In genomic region chr18:26536664-26537063, GRCh38 we compare ENCODE assay signal across 21 cellular contexts.
"Had no signal": no experiment of that assay in that cellular context is flagged by ENCODE, and none has a peak within 500 bp of the region (broad histone marks: within the 10 kb centered on the region; RNA-seq: fewer than 3 reads in every experiment).

No MANE protein-coding gene starts in this region.

- H3K4me1 Mint-ChIP-seq: activated CD4-positive, alpha-beta memory T cell treated with anti-CD3 and anti-CD28 coated beads, Interleukin-2, amount 10 ng/mL, durations not matched to agents 7 days and 5 days had no signal

- H3K4me3 ChIP-seq: esophagus muscularis mucosa, heart right ventricle, spleen, thoracic aorta, upper lobe of right lung had no signal

- H3K36me3 ChIP-seq: esophagus muscularis mucosa, heart right ventricle, neutrophil, spleen, thoracic aorta, upper lobe of right lung had no signal

- H3K4me1 ChIP-seq: spleen, upper lobe of right lung had no signal

- H3K27me3 ChIP-seq: esophagus muscularis mucosa, heart right ventricle, neutrophil, spleen, upper lobe of right lung had no signal

- ATAC-seq: heart right ventricle; left cardiac atrium; natural killer cell; stimulated activated naive B cell treated with anti-CD40 and anti-IgM and Interleukin-4, amounts not matched to agents 10 μg/mL and 1 μg/mL and 100 μg/mL, for 72 hours; upper lobe of right lung had no signal

- H3K27me3 Mint-ChIP-seq: activated CD4-positive, alpha-beta memory T cell treated with anti-CD3 and anti-CD28 coated beads, Interleukin-2, amount 10 ng/mL, durations not matched to agents 7 days and 5 days; activated naive CD8-positive, alpha-beta T cell treated with anti-CD3 and anti-CD28 coated beads, Interleukin-2, amount 50 U/mL, for 24 hours; activated T-helper 17 cell treated with anti-CD3 and anti-CD28 coated beads, Interleukin-2, amount 50 U/mL, for 72 hours; stimulated activated naive B cell treated with anti-CD40 and anti-IgM and Interleukin-4, amounts not matched to agents 10 μg/mL and 1 μg/mL and 100 μg/mL, for 72 hours had no signal

- H3K4me3 Mint-ChIP-seq: activated CD4-positive, alpha-beta memory T cell treated with anti-CD3 and anti-CD28 coated beads, Interleukin-2, amount 10 ng/mL, durations not matched to agents 7 days and 5 days; activated naive CD4-positive, alpha-beta T cell treated with anti-CD3 and anti-CD28 coated beads for 36 hours; activated naive CD8-positive, alpha-beta T cell treated with anti-CD3 and anti-CD28 coated beads, Interleukin-2, amount 50 U/mL, for 24 hours; activated T-helper 17 cell treated with anti-CD3 and anti-CD28 coated beads, Interleukin-2, amount 50 U/mL, for 72 hours; immature natural killer cell; natural killer cell; stimulated activated naive B cell treated with anti-CD40 and anti-IgM and Interleukin-4, amounts not matched to agents 10 μg/mL and 1 μg/mL and 100 μg/mL, for 72 hours had no signal

- H3K36me3 Mint-ChIP-seq: natural killer cell; stimulated activated naive B cell treated with anti-CD40 and anti-IgM and Interleukin-4, amounts not matched to agents 10 μg/mL and 1 μg/mL and 100 μg/mL, for 72 hours had no signal

- H3K9me3 Mint-ChIP-seq: activated CD4-positive, alpha-beta memory T cell treated with anti-CD3 and anti-CD28 coated beads, Interleukin-2, amount 10 ng/mL, durations not matched to agents 7 days and 5 days; activated naive CD4-positive, alpha-beta T cell treated with anti-CD3 and anti-CD28 coated beads for 36 hours; activated naive CD8-positive, alpha-beta T cell treated with anti-CD3 and anti-CD28 coated beads, Interleukin-2, amount 50 U/mL, for 24 hours; activated T-helper 17 cell treated with anti-CD3 and anti-CD28 coated beads, Interleukin-2, amount 50 U/mL, for 72 hours; immature natural killer cell; natural killer cell; stimulated activated naive B cell treated with anti-CD40 and anti-IgM and Interleukin-4, amounts not matched to agents 10 μg/mL and 1 μg/mL and 100 μg/mL, for 72 hours had no signal

- FAIRE-seq: endometrium had no signal

- H3K27ac ChIP-seq: esophagus muscularis mucosa, heart right ventricle, neutrophil, spleen, thoracic aorta, upper lobe of right lung had no signal

- DNase-seq: activated CD4-positive, alpha-beta memory T cell treated with anti-CD3 and anti-CD28 coated beads, Interleukin-2, amount 10 ng/mL, durations not matched to agents 7 days and 5 days; activated CD4-positive, CD25-positive, alpha-beta regulatory T cell; activated naive CD4-positive, alpha-beta T cell treated with anti-CD3 and anti-CD28 coated beads for 36 hours; activated naive CD8-positive, alpha-beta T cell treated with anti-CD3 and anti-CD28 coated beads, Interleukin-2, amount 50 U/mL, for 24 hours; activated T-cell treated with anti-CD3 and anti-CD28 coated beads, Interleukin-2, amount 50 U/mL, for 1 hour; anterior cingulate cortex; cerebellar nuclear complex; cortex of kidney; heart right ventricle; immature natural killer cell; left cardiac atrium; natural killer cell; retina; spleen; stimulated activated naive B cell treated with anti-CD40 and anti-IgM and Interleukin-4, amounts not matched to agents 10 μg/mL and 1 μg/mL and 100 μg/mL, for 72 hours; upper lobe of right lung had no signal

- H3K9me3 ChIP-seq: esophagus muscularis mucosa, heart right ventricle, neutrophil, spleen, thoracic aorta, upper lobe of right lung had no signal

- H3K27ac Mint-ChIP-seq: activated CD4-positive, alpha-beta memory T cell treated with anti-CD3 and anti-CD28 coated beads, Interleukin-2, amount 10 ng/mL, durations not matched to agents 7 days and 5 days; activated naive CD4-positive, alpha-beta T cell treated with anti-CD3 and anti-CD28 coated beads for 36 hours; activated naive CD8-positive, alpha-beta T cell treated with anti-CD3 and anti-CD28 coated beads, Interleukin-2, amount 50 U/mL, for 24 hours; activated T-helper 17 cell treated with anti-CD3 and anti-CD28 coated beads, Interleukin-2, amount 50 U/mL, for 72 hours; natural killer cell; stimulated activated naive B cell treated with anti-CD40 and anti-IgM and Interleukin-4, amounts not matched to agents 10 μg/mL and 1 μg/mL and 100 μg/mL, for 72 hours had no signal
